Comparison of ENCODE assay signal across 30 cellular contexts in the genomic region with DNA sequence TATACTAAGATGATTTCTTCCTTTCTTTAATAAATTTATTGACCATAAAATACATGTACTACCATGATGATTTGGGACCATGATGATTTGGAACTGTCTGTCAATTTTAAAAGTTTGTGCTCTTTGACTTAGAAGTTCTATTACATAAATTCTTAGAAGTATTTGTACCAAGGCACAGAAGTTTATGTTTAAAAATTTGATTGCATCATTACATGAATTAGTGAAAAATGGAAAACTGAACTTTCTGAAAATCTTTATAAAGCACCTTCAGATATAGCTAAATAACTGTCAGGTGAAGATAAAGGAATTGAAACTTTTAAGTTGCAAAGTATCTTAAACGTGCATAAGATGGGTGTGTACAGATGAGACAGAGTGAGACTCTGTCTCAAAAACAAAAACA.
"Had no signal": no experiment of that assay in that cellular context is flagged by ENCODE, and none has a peak within 500 bp of the region (broad histone marks: within the 10 kb centered on the region; RNA-seq: fewer than 3 reads in every experiment).

No MANE protein-coding gene starts in this region.

- H3K4me2 ChIP-seq: neural progenitor cell, smooth muscle cell had no signal

- H3K4me3 Mint-ChIP-seq: natural killer cell; nephron; neural progenitor cell; stimulated activated memory B cell treated with anti-CD40 and anti-IgM and Interleukin-4, amounts not matched to agents 10 μg/mL and 1 μg/mL and 100 μg/mL, for 72 hours; stimulated activated naive CD8-positive, alpha-beta T cell treated with anti-CD3 and anti-CD28 coated beads, Interleukin-15, amount 100 ng/mL, for 72 hours; type B pancreatic cell had no signal

- H3K27ac Mint-ChIP-seq: natural killer cell; neural progenitor cell; stimulated activated memory B cell treated with anti-CD40 and anti-IgM and Interleukin-4, amounts not matched to agents 10 μg/mL and 1 μg/mL and 100 μg/mL, for 72 hours; stimulated activated naive CD8-positive, alpha-beta T cell treated with anti-CD3 and anti-CD28 coated beads, Interleukin-15, amount 100 ng/mL, for 72 hours; type B pancreatic cell had no signal

- H3K36me3 Mint-ChIP-seq: natural killer cell; stimulated activated memory B cell treated with anti-CD40 and anti-IgM and Interleukin-4, amounts not matched to agents 10 μg/mL and 1 μg/mL and 100 μg/mL, for 72 hours had no signal

- H3K27ac ChIP-seq: neural progenitor cell, ovary, parathyroid adenoma, psoas muscle, skin epidermis, spleen, suprapubic skin, testis, tibial artery, transverse colon, upper lobe of right lung, uterus had no signal

- H2AFZ ChIP-seq: neural progenitor cell, parathyroid adenoma had no signal

- H3K9ac ChIP-seq: neural progenitor cell, parathyroid adenoma had no signal

- H3K9me3 ChIP-seq: ovary, psoas muscle, spleen, suprapubic skin, testis, tibial artery, transverse colon, upper lobe of right lung, uterus had no signal

- H3K36me3 ChIP-seq: ovary, spleen, suprapubic skin, tibial artery, transverse colon, upper lobe of right lung, uterus had no signal

- H3K4me3 ChIP-seq: neural progenitor cell, ovary, psoas muscle, skin epidermis, smooth muscle cell, spleen, suprapubic skin, testis, tibial artery, transverse colon, upper lobe of right lung, uterus had no signal

- H3K4me1 ChIP-seq: parathyroid adenoma, uterus had no signal

- H3K4me1 Mint-ChIP-seq: natural killer cell; neural progenitor cell; stimulated activated memory B cell treated with anti-CD40 and anti-IgM and Interleukin-4, amounts not matched to agents 10 μg/mL and 1 μg/mL and 100 μg/mL, for 72 hours; stimulated activated naive CD8-positive, alpha-beta T cell treated with anti-CD3 and anti-CD28 coated beads, Interleukin-15, amount 100 ng/mL, for 72 hours had no signal

- H3K27me3 Mint-ChIP-seq: progenitor cell of endocrine pancreas; stimulated activated memory B cell treated with anti-CD40 and anti-IgM and Interleukin-4, amounts not matched to agents 10 μg/mL and 1 μg/mL and 100 μg/mL, for 72 hours; stimulated activated naive CD8-positive, alpha-beta T cell treated with anti-CD3 and anti-CD28 coated beads, Interleukin-15, amount 100 ng/mL, for 72 hours; type B pancreatic cell had no signal

- ATAC-seq: natural killer cell; psoas muscle; right cardiac atrium; sciatic nerve; stimulated activated memory B cell treated with anti-CD40 and anti-IgM and Interleukin-4, amounts not matched to agents 10 μg/mL and 1 μg/mL and 100 μg/mL, for 72 hours; stimulated activated naive CD8-positive, alpha-beta T cell treated with anti-CD3 and anti-CD28 coated beads, Interleukin-15, amount 100 ng/mL, for 72 hours; stimulated activated naive CD8-positive, alpha-beta T cell treated with anti-CD3 and anti-CD28 coated beads, Interleukin-15, Interleukin-2, amounts not matched to agents 100 U/mL and 50 U/mL, for 24 hours; upper lobe of right lung had no signal

- DNase-seq: natural killer cell; occipital lobe; ovary; psoas muscle; right cardiac atrium; spleen; stimulated activated CD4-positive, alpha-beta T cell treated with anti-CD3 and anti-CD28 coated beads, Interleukin-12 subunit alpha, Interleukin-12 subunit beta, amount 100 ng/mL, for 4 hours; stimulated activated CD4-positive, alpha-beta T cell treated with anti-CD3 and anti-CD28 coated beads, Interleukin-1b, Interleukin-23, amount 100 ng/mL, for 48 hours; stimulated activated CD4-positive, alpha-beta T cell treated with anti-CD3 and anti-CD28 coated beads, Interleukin-4, amount 100 ng/mL, for 1 hour; stimulated activated CD4-positive, alpha-beta T cell treated with anti-CD3 and anti-CD28 coated beads, Interleukin-4, amount 100 ng/mL, for 4 hours; stimulated activated CD8-positive, alpha-beta memory T cell treated with anti-CD3 and anti-CD28 coated beads, Interleukin-4, amount 100 ng/mL, for 48 hours; stimulated activated naive CD4-positive, alpha-beta T cell; stimulated activated naive CD8-positive, alpha-beta T cell treated with anti-CD3 and anti-CD28 coated beads, Interleukin-15, amount 100 ng/mL, for 72 hours; stimulated activated naive CD8-positive, alpha-beta T cell treated with anti-CD3 and anti-CD28 coated beads, Interleukin-15, Interleukin-2, amounts not matched to agents 100 U/mL and 50 U/mL, for 24 hours; substantia nigra; testis; tibial artery; transverse colon; upper lobe of right lung; uterus had no signal

- H3K27me3 ChIP-seq: neural progenitor cell, ovary, spleen, suprapubic skin, testis, tibial artery, upper lobe of right lung, uterus had no signal

- H3K9me3 Mint-ChIP-seq: natural killer cell; stimulated activated memory B cell treated with anti-CD40 and anti-IgM and Interleukin-4, amounts not matched to agents 10 μg/mL and 1 μg/mL and 100 μg/mL, for 72 hours; stimulated activated naive CD8-positive, alpha-beta T cell treated with anti-CD3 and anti-CD28 coated beads, Interleukin-15, amount 100 ng/mL, for 72 hours; type B pancreatic cell had no signal
